Comparison of ENCODE assay signal across 1 cellular context in the genomic region with DNA sequence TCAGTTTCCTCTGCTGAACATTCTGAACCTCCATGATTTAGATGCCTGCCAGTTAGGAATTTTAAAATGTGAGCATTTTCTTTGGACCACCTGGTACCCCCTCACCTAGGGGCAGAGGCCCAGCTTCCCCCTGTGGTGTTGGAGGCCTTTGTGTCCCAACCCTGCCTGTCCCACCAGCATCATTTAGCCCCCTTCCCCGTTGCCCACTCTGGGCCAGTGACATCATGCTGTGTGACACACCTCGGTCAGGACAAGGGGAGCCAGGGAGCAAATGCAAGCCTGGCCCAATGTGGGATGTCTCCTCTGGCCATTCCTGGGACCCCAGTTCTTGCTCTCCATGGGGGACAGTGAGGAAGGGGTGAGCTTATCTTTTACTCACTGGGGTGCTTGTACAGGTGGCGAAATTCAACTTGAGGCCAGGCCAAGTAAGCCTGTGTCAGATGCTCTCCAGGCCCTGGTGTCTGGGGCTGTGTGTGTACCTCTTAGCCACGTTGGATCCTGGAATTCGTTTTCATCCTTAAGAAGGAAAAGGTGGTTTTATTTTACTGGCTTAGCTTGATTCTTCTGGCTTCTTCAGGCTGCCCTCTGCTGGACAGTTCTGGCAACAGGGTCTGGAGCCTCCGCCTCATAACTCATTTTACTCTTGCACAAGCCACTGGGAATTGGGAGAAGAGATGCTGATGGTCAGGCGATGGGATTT.
A peak's percentile ranks its signal among the peaks of the same experiment; 100 is the strongest.
TF ChIP-seq lines count a peak whose summit lies in the region.

No MANE protein-coding gene starts in this region.

TF ChIP-seq in H1, 55 proteins besides CTCF, POLR2A, EP300 and RAD21:
- no peak for TF ChIP-seq BCL11A (IDR thresholded peaks at IDR 0.05; ENCODE audit: low read depth in 2 of 2, low read length in 2 of 2)
- TF ChIP-seq, protein P1, sequence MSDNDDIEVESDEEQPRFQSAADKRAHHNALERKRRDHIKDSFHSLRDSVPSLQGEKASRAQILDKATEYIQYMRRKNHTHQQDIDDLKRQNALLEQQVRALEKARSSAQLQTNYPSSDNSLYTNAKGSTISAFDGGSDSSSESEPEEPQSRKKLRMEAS (IDR thresholded peaks at IDR 0.05), result no peak
- TF ChIP-seq KDM4A (IDR thresholded peaks at IDR 0.05; ENCODE audit: low read depth, low read length, severe bottlenecking), result no peak
- TF ChIP-seq RBBP5 (IDR thresholded peaks at IDR 0.05; ENCODE audit: borderline replicate concordance, low read depth, low read length), result no peak
- no peak for TF ChIP-seq SIN3A (conservative IDR thresholded peaks at IDR 0.05 in 1 of 2, IDR thresholded peaks at IDR 0.05 in 1 of 2; ENCODE audit: low read depth in 1 of 2, low read length in 2 of 2)
- peak; percentile 67 for TF ChIP-seq CEBPB (IDR thresholded peaks at IDR 0.05; ENCODE audit: low read depth, low read length)
- TF ChIP-seq TAF7 (optimal IDR thresholded peaks at IDR 0.05; ENCODE audit: borderline replicate concordance, low read depth, low read length), result no peak
